Comparison of ENCODE assay signal across 15 cellular contexts in the genomic region with DNA sequence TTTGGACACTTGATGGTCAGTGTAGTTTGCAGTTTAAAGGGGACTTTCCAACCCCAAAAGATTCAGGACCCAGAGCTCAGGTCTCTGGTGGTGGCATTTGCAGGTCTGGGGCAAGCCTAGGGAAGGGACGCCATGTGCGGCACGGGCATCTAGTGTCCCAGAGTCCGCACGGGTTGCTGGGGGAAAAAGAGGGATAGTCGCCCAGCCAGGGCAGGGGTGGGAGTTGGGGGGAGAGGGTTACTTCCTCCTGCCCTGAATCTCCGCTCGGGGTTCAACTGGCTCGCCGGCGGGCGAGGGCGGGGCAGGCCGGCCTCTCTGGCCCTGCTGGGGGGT. TPM values are rescaled to one million over a fixed set of nuclear protein-coding genes. Genes with fewer than 3 reads are reported as not detected.
DNase-seq lines count a peak whose midpoint lies in the region; ATAC-seq and TF ChIP-seq lines count a peak whose summit lies in the region.
"Had no signal": no experiment of that assay in that cellular context is flagged by ENCODE, and none has a peak within 500 bp of the region (broad histone marks: within the 10 kb centered on the region; RNA-seq: fewer than 3 reads in every experiment).

No MANE protein-coding gene starts in this region.

- H3K27ac Mint-ChIP-seq in CD8-positive, alpha-beta T cell, result no peak overlapping the region

- no peaks in the 10 kb centered on the region for H3K9me3 Mint-ChIP-seq in CD8-positive, alpha-beta T cell

- peak overlapping the region; percentile 64 for H3K4me2 ChIP-seq in trophoblast cell (ENCODE audit: low read length)
- H3K4me2 ChIP-seq: KMS-11 had no signal

- no peaks in the 10 kb centered on the region for H3K36me3 ChIP-seq in CD8-positive, alpha-beta T cell (ENCODE audit: insufficient read depth, low read length)
- H3K36me3 ChIP-seq in NT2/D1 (ENCODE audit: insufficient read depth, insufficient read length, low read length) (no peaks in the 10 kb centered on the region), trophoblast cell (ENCODE audit: control insufficient read depth in 1 of 2, insufficient read depth in 2 of 2, low read length in 2 of 2) (no peaks in the 10 kb centered on the region)

- peaks cover 13% of the 10 kb centered on the region for H3K4me1 Mint-ChIP-seq in CD8-positive, alpha-beta T cell (ENCODE audit: low read depth)

- peak overlapping the region; percentile 68 for H3K4me3 Mint-ChIP-seq in CD8-positive, alpha-beta T cell

- POLR2A ChIA-PET in CD8-positive, alpha-beta T cell (lab: Charles Lee), result interaction anchor here (1.1 kb wide), 1 partner anchor 14 kb away, joined by 3 read pairs; the partner anchor contains the start of gene NAE1

- H2BK5ac ChIP-seq in trophoblast cell (ENCODE audit: low read depth, low read length, poor library complexity), result no peak overlapping the region

- H3K4me1 ChIP-seq in CD8-positive, alpha-beta T cell (ENCODE audit: insufficient read depth, low read length), result peaks cover 4% of the 10 kb centered on the region
- H3K4me1 ChIP-seq in NT2/D1 (ENCODE audit: insufficient read depth, insufficient read length), result peaks cover 7% of the 10 kb centered on the region
- H3K4me1 ChIP-seq in right cardiac atrium (ENCODE audit: control insufficient read depth, insufficient read depth, low read length), result no peaks in the 10 kb centered on the region
- peaks cover 6 to 7% of the 10 kb centered on the region in 2 experiments for H3K4me1 ChIP-seq in trophoblast cell (ENCODE audit: control insufficient read depth in 1 of 2, insufficient read depth in 2 of 2, low read length in 2 of 2)

- H3K79me2 ChIP-seq in trophoblast cell (ENCODE audit: control insufficient read depth, insufficient read depth, low read length, poor library complexity), result no peaks in the 10 kb centered on the region

- H3K9ac ChIP-seq in NT2/D1 (ENCODE audit: insufficient read length, low read depth) (no peak overlapping the region), trophoblast cell (ENCODE audit: low read length) (no peak overlapping the region)
- H3K9ac ChIP-seq: KMS-11 had no signal

- H3K27me3 Mint-ChIP-seq in CD8-positive, alpha-beta T cell (ENCODE audit: low read depth), result peaks cover 37% of the 10 kb centered on the region

- no peak for ATAC-seq in CD8-positive, alpha-beta T cell
- ATAC-seq in right cardiac atrium (peak in 1 of 2 donors; percentile 30), HG02870 (IDR thresholded peaks at IDR 0.05; ENCODE audit: unreplicated experiment) (no peak), GM19463 (IDR thresholded peaks at IDR 0.05; ENCODE audit: unreplicated experiment) (no peak)

- no peak overlapping the region for H3K14ac ChIP-seq in trophoblast cell (ENCODE audit: low read length)

- H3K4ac ChIP-seq in trophoblast cell (ENCODE audit: low read depth, low read length), result no peak overlapping the region

- H3K18ac ChIP-seq in trophoblast cell (ENCODE audit: low read length), result no peak overlapping the region

- TF ChIP-seq CTCF in CD8-positive, alpha-beta T cell (IDR thresholded peaks at IDR 0.05), result no peak

- WGBS in right cardiac atrium, result 17% methylated on average over 14 of the region's 14 CpGs
- no CpG with 5 or more reads among the region's 14 CpGs for WGBS in trophoblast cell (ENCODE audit: extremely low coverage, insufficient coverage, insufficient read length)

- CTCF ChIA-PET in CD8-positive, alpha-beta T cell (lab: Charles Lee), result interaction anchor here (0.9 to 3.4 kb wide), 3 partner anchors 13 to 23 kb away, joined by 3 to 13 read pairs (median 10); partner anchors contain the start of gene NAE1

- intact Hi-C loops in CD8-positive, alpha-beta T cell (cut with DNase I, micrococcal nuclease), result no loop called here
- intact Hi-C loops in right cardiac atrium (cut with DNase I), result no loop called here

- no peak overlapping the region for H4K91ac ChIP-seq in trophoblast cell (ENCODE audit: low read depth, low read length)

- no peak for DNase-seq in CD8-positive, alpha-beta T cell
- DNase-seq in NT2/D1 (ENCODE audit: low read depth, low spot score), result no peak
- peak in 1 of 3 donors; percentile 68 for DNase-seq in right cardiac atrium
- DNase-seq in trophoblast cell, result no peak
- no peak for DNase-seq in stimulated activated CD4-positive, alpha-beta T cell treated with anti-CD3 and anti-CD28 coated beads, Interleukin-15, amount 100 ng/mL, for 24 hours
- no peak for DNase-seq in NCI-H187 treated with DMSO at 0.1 percent for 48 hours (lab: John Stamatoyannopoulos, UW)
- DNase-seq: aorta; EL; NCI-H774; stimulated activated CD8-positive, alpha-beta memory T cell treated with anti-CD3 and anti-CD28 coated beads, Interleukin-4, amount 100 ng/mL, for 48 hours; T-helper 9 cell had no signal

- H3K9me3 ChIP-seq in CD8-positive, alpha-beta T cell (ENCODE audit: low read length), result no peaks in the 10 kb centered on the region
- H3K9me3 ChIP-seq in NT2/D1 (ENCODE audit: insufficient read depth, low read length) (no peaks in the 10 kb centered on the region), right cardiac atrium (ENCODE audit: control insufficient read depth, low read length) (no peaks in the 10 kb centered on the region), trophoblast cell (ENCODE audit: insufficient read depth, low read depth, low read length) (peaks cover 7% of the 10 kb centered on the region)

- H3K23ac ChIP-seq in trophoblast cell (ENCODE audit: low read length), result no peak overlapping the region

- H2AFZ ChIP-seq in trophoblast cell (ENCODE audit: insufficient read depth, low read length, poor library complexity), result no peak overlapping the region

- H4K12ac ChIP-seq in trophoblast cell (ENCODE audit: low read depth, low read length), result no peak overlapping the region

- H2AK5ac ChIP-seq in trophoblast cell (ENCODE audit: low read length), result no peak overlapping the region

- H3K79me1 ChIP-seq in trophoblast cell (ENCODE audit: low read length), result no peaks in the 10 kb centered on the region

- no peak overlapping the region for H4K8ac ChIP-seq in trophoblast cell (ENCODE audit: low read depth, low read length)

- no peak overlapping the region for H3K27ac ChIP-seq in CD8-positive, alpha-beta T cell (ENCODE audit: low read depth, low read length)
- H3K27ac ChIP-seq in right cardiac atrium (ENCODE audit: low read length), result no peak overlapping the region
- H3K27ac ChIP-seq in trophoblast cell (ENCODE audit: low read depth, low read length), result no peak overlapping the region
- H3K27ac ChIP-seq: KMS-11 had no signal

- H3K27me3 ChIP-seq in CD8-positive, alpha-beta T cell (ENCODE audit: insufficient read depth, low read length), result no peaks in the 10 kb centered on the region
- H3K27me3 ChIP-seq in NT2/D1 (ENCODE audit: insufficient read depth, insufficient read length) (peaks cover 73% of the 10 kb centered on the region), right cardiac atrium (ENCODE audit: control insufficient read depth, insufficient read depth) (no peaks in the 10 kb centered on the region), trophoblast cell (ENCODE audit: insufficient read depth, low read length) (peaks cover 40% of the 10 kb centered on the region)

- H3K4me3 ChIP-seq in CD8-positive, alpha-beta T cell (ENCODE audit: low read depth, low read length), result no peak overlapping the region
- peak overlapping the region; percentile 63 for H3K4me3 ChIP-seq in NT2/D1 (ENCODE audit: insufficient read length, low read depth)
- H3K4me3 ChIP-seq in right cardiac atrium (ENCODE audit: low read length), result peak overlapping the region; percentile 40
- H3K4me3 ChIP-seq in trophoblast cell (ENCODE audit: low read depth, low read length), result no peak overlapping the region

- no peak overlapping the region for H2BK12ac ChIP-seq in trophoblast cell (ENCODE audit: low read length)

- no peak overlapping the region for H2BK120ac ChIP-seq in trophoblast cell (ENCODE audit: insufficient read depth, low read length, poor library complexity)

- no peaks in the 10 kb centered on the region for H3K36me3 Mint-ChIP-seq in CD8-positive, alpha-beta T cell

RNA-seq across cellular contexts. Expression of gene CA7, which starts 0.2 kb away (rescaled TPM):
- not detected for total RNA-seq in CD8-positive, alpha-beta T cell
- not detected for total RNA-seq in right cardiac atrium
- polyA plus RNA-seq in right cardiac atrium, result not detected
- polyA plus RNA-seq in trophoblast cell (2013), result not detected in 2 replicates
- total RNA-seq: aorta, posterior vena cava had no signal

RNA-seq across cellular contexts. Expression of gene NAE1, which starts 13.2 kb away (rescaled TPM):
- 10 to 100 TPM; 91.9 to 95.9 TPM for total RNA-seq in CD8-positive, alpha-beta T cell
- 10 to 100 TPM; 30.9 to 35.6 (median 32.6) TPM for total RNA-seq in right cardiac atrium
- 26.2 TPM for polyA plus RNA-seq in right cardiac atrium
- polyA plus RNA-seq in trophoblast cell (2013), result 87.2 and 89.9 TPM in 2 replicates

RNA-seq across cellular contexts. Expression of gene PDP2, which starts 36.3 kb away (rescaled TPM):
- total RNA-seq in CD8-positive, alpha-beta T cell, result 1 to 10 TPM; 5.1 to 6.1 TPM
- 1 to 10 TPM; 3.8 to 4.4 (median 4.1) TPM for total RNA-seq in right cardiac atrium
- polyA plus RNA-seq in right cardiac atrium, result 2.1 TPM
- polyA plus RNA-seq in trophoblast cell (2013), result 4.9 and 5.0 TPM in 2 replicates

RNA-seq across cellular contexts. Expression of gene TERB1, which starts 42.6 kb away (rescaled TPM):
- total RNA-seq in CD8-positive, alpha-beta T cell, result not detected
- total RNA-seq in right cardiac atrium, result under 1 TPM in 1 of 4 donors, not detected in 3; 0.22 TPM
- polyA plus RNA-seq in right cardiac atrium, result not detected
- polyA plus RNA-seq in trophoblast cell (2013), result 0.04 TPM in 1 of 2 replicates, not detected in the other
- total RNA-seq: aorta had no signal
- polyA plus RNA-seq: aorta had no signal

Comparison
In these comparisons a context has a peak if more than half of its experiments do, and no peak if none do; other contexts are left out.
1. H3K4me3 ChIP-seq: peak in NT2/D1 (single experiment) and right cardiac atrium (single experiment); none in CD8-positive, alpha-beta T cell (single experiment) and trophoblast cell (single experiment).